ENCODE assay signal across 31 cellular contexts in genomic region chr2:76821731-76822130, GRCh38.
"Had no signal": no experiment of that assay in that cellular context is flagged by ENCODE, and none has a peak within 500 bp of the region (broad histone marks: within the 10 kb centered on the region; RNA-seq: fewer than 3 reads in every experiment).

No MANE protein-coding gene starts in this region.

- H3K36me3 ChIP-seq: adrenal gland, cardiac muscle cell, colonic mucosa had no signal

- FAIRE-seq: frontal cortex had no signal

- H3K27ac ChIP-seq: adrenal gland, body of pancreas, cardiac muscle cell, colonic mucosa, dorsolateral prefrontal cortex had no signal

- ATAC-seq: activated CD4-positive, CD25-positive, alpha-beta regulatory T cell treated with anti-CD3 and anti-CD28 coated beads, Interleukin-2, amount 50 U/mL, for 24 hours; activated CD8-positive, alpha-beta T cell treated with anti-CD3 and anti-CD28 coated beads for 36 hours; activated naive CD8-positive, alpha-beta T cell treated with anti-CD3 and anti-CD28 coated beads, Interleukin-2, amount 50 U/mL, for 24 hours; activated T-cell treated with anti-CD3 and anti-CD28 coated beads, Interleukin-2, amount 50 U/mL, for 4 hours; activated T-helper 17 cell treated with anti-CD3 and anti-CD28 coated beads, Interleukin-2, amount 50 U/mL, for 72 hours; body of pancreas; esophagus mucosa; T-helper 17 cell had no signal

- H3K4me3 ChIP-seq: adrenal gland, body of pancreas, cardiac muscle cell, colonic mucosa, dorsolateral prefrontal cortex had no signal

- H3K27me3 ChIP-seq: adrenal gland, body of pancreas, cardiac muscle cell, colonic mucosa, dorsolateral prefrontal cortex had no signal

- DNase-seq: activated B cell treated with CpG ODN at 0.5 μM for 24 hours; activated CD4-positive, alpha-beta T cell treated with anti-CD3 and anti-CD28 coated beads for 48 hours; activated CD4-positive, alpha-beta T cell treated with anti-CD3 and anti-CD28 coated beads, Interleukin-2, amount 50 U/mL, for 1 hour; activated CD4-positive, alpha-beta T cell treated with anti-CD3 and anti-CD28 coated beads, Interleukin-2, amount 50 U/mL, for 48 hours; activated CD8-positive, alpha-beta memory T cell treated with anti-CD3 and anti-CD28 coated beads for 24 hours; activated CD8-positive, alpha-beta T cell treated with anti-CD3 and anti-CD28 coated beads for 36 hours; activated effector memory CD4-positive, alpha-beta T cell treated with Interleukin-2 at 50 U/mL for 16 hours; activated naive CD4-positive, alpha-beta T cell treated with anti-CD3 and anti-CD28 coated beads for 36 hours; activated naive CD8-positive, alpha-beta T cell treated with anti-CD3 and anti-CD28 coated beads for 36 hours; activated naive CD8-positive, alpha-beta T cell treated with anti-CD3 and anti-CD28 coated beads, Interleukin-2, amount 50 U/mL, for 24 hours; activated T-cell treated with anti-CD3 and anti-CD28 coated beads, Interleukin-2, amount 50 U/mL, for 4 hours; adrenal gland; amygdala; aorta; body of pancreas; central memory CD4-positive, alpha-beta T cell; cerebellar nuclear complex; colonic mucosa; dorsolateral prefrontal cortex; effector memory CD4-positive, alpha-beta T cell; endodermal cell; foreskin fibroblast; head of caudate nucleus; T-helper 1 cell; T-helper 17 cell; T1000 had no signal

- H3K9me3 ChIP-seq: adrenal gland, body of pancreas, colonic mucosa had no signal

- H3K4me1 ChIP-seq: adrenal gland, body of pancreas, colonic mucosa had no signal
